2 cellular contexts compared by ENCODE assay signal in the genomic region with DNA sequence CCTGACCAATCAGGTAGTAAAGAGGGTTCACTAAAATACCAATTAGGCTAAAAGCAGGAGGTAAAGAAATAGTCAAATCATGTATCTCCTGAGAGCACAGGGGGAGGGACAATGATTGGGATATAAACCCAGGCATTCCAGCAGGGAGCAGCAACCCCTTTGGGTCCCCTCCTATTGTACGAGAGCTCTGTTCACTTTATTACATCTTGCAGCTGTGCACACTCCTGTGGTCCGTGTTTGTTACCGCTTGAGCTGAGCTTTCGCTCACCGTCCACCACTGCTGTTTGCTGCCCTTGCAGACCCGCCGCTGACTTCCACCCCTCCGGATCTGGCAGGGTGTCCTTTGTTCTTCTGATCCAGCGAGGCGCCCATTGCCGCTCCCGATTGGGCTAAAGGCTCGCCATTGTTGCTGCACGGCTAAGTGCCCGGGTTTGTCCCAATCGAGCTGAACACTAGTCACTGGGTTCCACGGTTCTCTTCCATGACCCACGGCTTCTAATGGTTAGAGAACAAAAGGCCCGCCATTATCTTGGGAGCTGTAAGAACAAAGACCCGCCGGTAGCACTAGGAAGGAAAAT.
TF ChIP-seq lines count a peak whose summit lies in the region.

No MANE protein-coding gene starts in this region.

TF ChIP-seq in IMR-90, 13 proteins besides CTCF, POLR2A, EP300 and RAD21:
- TF ChIP-seq MAZ (IDR thresholded peaks at IDR 0.05; ENCODE audit: borderline replicate concordance, low read depth, low read length) (no peak), CHD1 (IDR thresholded peaks at IDR 0.05; ENCODE audit: low read depth, low read length) (no peak), MAFK (IDR thresholded peaks at IDR 0.05; ENCODE audit: low read depth, low read length) (no peak), CEBPB (IDR thresholded peaks at IDR 0.05; ENCODE audit: low read depth, low read length) (no peak), SMC3 (IDR thresholded peaks at IDR 0.05; ENCODE audit: low read depth, low read length) (no peak)
TF ChIP-seq in IMR-90: peak in this region for 0.

TF ChIP-seq in SK-N-SH, 30 proteins besides CTCF, POLR2A, EP300 and RAD21:
- TF ChIP-seq MXI1 (IDR thresholded peaks at IDR 0.05; ENCODE audit: low read depth, low read length) (no peak), FOSL2 (IDR thresholded peaks at IDR 0.05; ENCODE audit: borderline replicate concordance, low read depth) (no peak), JUND (IDR thresholded peaks at IDR 0.05) (no peak), CHD2 (IDR thresholded peaks at IDR 0.05; ENCODE audit: low read length, partially characterized antibody) (no peak), SMC3 (IDR thresholded peaks at IDR 0.05; ENCODE audit: low read depth, low read length) (no peak), POLR2AphosphoS5 (IDR thresholded peaks at IDR 0.05; ENCODE audit: low read depth, low read length) (no peak), NRF1 (IDR thresholded peaks at IDR 0.05; ENCODE audit: low read depth, low read length) (no peak), RCOR1 (IDR thresholded peaks at IDR 0.05; ENCODE audit: low read length) (no peak), RXRA (IDR thresholded peaks at IDR 0.05; ENCODE audit: borderline replicate concordance, low read depth) (no peak)
TF ChIP-seq in SK-N-SH: peak in this region for 0.
